Comparison of ENCODE assay signal across 8 cellular contexts in the genomic region with DNA sequence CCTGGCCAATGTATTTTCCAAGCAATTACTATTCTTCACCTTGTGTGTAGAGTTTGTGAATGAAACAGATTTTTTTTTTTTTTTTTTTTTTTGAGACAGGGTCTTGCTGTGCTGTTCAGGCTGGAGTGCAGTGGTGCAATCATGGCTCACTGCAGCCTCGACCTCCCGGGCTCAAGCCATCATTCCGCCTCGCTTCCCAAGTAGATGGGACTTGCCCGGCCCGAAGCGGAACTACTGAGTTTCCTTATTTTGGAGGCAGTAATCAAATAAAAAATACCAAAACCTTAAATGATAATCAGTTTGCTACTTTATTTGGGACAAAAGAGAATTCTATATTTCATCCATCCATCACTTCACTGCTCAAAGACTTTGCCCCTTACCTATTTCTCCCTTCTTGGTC. TPM values are rescaled to one million over a fixed set of nuclear protein-coding genes. Genes with fewer than 3 reads are reported as not detected.
DNase-seq lines count a peak whose midpoint lies in the region; ATAC-seq and TF ChIP-seq lines count a peak whose summit lies in the region.

No MANE protein-coding gene starts in this region.

- no peaks in the 10 kb centered on the region for H3F3A ChIP-seq in SK-N-SH (replicated peaks; ENCODE audit: insufficient read depth)
- H3F3A ChIP-seq in SU-DHL-6 (ENCODE audit: insufficient read depth): no peaks in the 10 kb centered on the region

- H3K27ac ChIP-seq in SK-N-SH (ENCODE audit: low read depth in 2 of 2, low read length in 1 of 2): no peak overlapping the region
- H3K27ac ChIP-seq in SU-DHL-6 (ENCODE audit: low read depth, low read length): no peak overlapping the region

- H3K79me2 ChIP-seq in SK-N-SH (ENCODE audit: insufficient read depth) (no peaks in the 10 kb centered on the region), SU-DHL-6 (ENCODE audit: insufficient read depth, low read length) (no peaks in the 10 kb centered on the region)

- no peaks in the 10 kb centered on the region for H3K9me3 Mint-ChIP-seq in stimulated activated effector memory CD8-positive, alpha-beta T cell treated with anti-CD3 and anti-CD28 coated beads, Interleukin-12 subunit alpha, Interleukin-12 subunit beta, amount 100 ng/mL, for 72 hours

- H3K9ac ChIP-seq in SK-N-SH (no peak overlapping the region), SU-DHL-6 (ENCODE audit: low read length) (peak overlapping the region; percentile 63; the same call in 1 of the 2 replicates)

- H3K4me3 ChIP-seq in SK-N-SH (ENCODE audit: low read depth in 2 of 2, low read length in 1 of 2) (peak overlapping the region; percentile 72 to 80; a peak in 2 of 4 replicates), SU-DHL-6 (ENCODE audit: insufficient read depth, low read length, poor library complexity, severe bottlenecking) (peak overlapping the region; percentile 71), iPS-11a (ENCODE audit: low read depth, low read length) (peak overlapping the region; percentile 76)

- no peak for TF ChIP-seq CTCF in SK-N-SH (IDR thresholded peaks at IDR 0.05)
- TF ChIP-seq CTCF in SU-DHL-6 (IDR thresholded peaks at IDR 0.05; ENCODE audit: insufficient read depth, low read length, poor library complexity, severe bottlenecking): no peak

- ATAC-seq in SK-N-SH treated with all-trans-retinoic acid at 6 μM for 48 hours (no peak), HG02884 (IDR thresholded peaks at IDR 0.05; ENCODE audit: unreplicated experiment) (no peak)
- no peak for ATAC-seq in stimulated activated effector memory CD8-positive, alpha-beta T cell treated with anti-CD3 and anti-CD28 coated beads, Interleukin-12 subunit alpha, Interleukin-12 subunit beta, amount 100 ng/mL, for 72 hours

- H2AFZ ChIP-seq in SK-N-SH (ENCODE audit: low read depth): peak overlapping the region; percentile 100
- H2AFZ ChIP-seq in SU-DHL-6 (ENCODE audit: low read depth, low read length, severe bottlenecking): peak overlapping the region; percentile 97

- H3K4me2 ChIP-seq in SK-N-SH: peak overlapping the region; percentile 73; the same call in 1 of the 2 replicates
- peak overlapping the region; percentile 89 for H3K4me2 ChIP-seq in SU-DHL-6 (ENCODE audit: low read depth, low read length, poor library complexity, severe bottlenecking)

- TF ChIP-seq EP300 in SK-N-SH (IDR thresholded peaks at IDR 0.05; ENCODE audit: borderline replicate concordance in 1 of 2, low read depth in 1 of 2, low read length in 1 of 2): no peak

- H3K9me2 ChIP-seq in SK-N-SH (no peaks in the 10 kb centered on the region), SU-DHL-6 (replicated peaks; ENCODE audit: insufficient read depth, low read length) (no peaks in the 10 kb centered on the region)

- no peaks in the 10 kb centered on the region; a peak in 1 of 4 replicates for H3K4me1 ChIP-seq in SK-N-SH (ENCODE audit: control insufficient read depth in 1 of 2, insufficient read depth in 2 of 2, low read depth in 1 of 2, low read length in 1 of 2)

- no peaks in the 10 kb centered on the region for H3K36me3 Mint-ChIP-seq in stimulated activated effector memory CD8-positive, alpha-beta T cell treated with anti-CD3 and anti-CD28 coated beads, Interleukin-12 subunit alpha, Interleukin-12 subunit beta, amount 100 ng/mL, for 72 hours

- H3K27me3 ChIP-seq in SK-N-SH (ENCODE audit: insufficient read depth) (no peaks in the 10 kb centered on the region), SU-DHL-6 (ENCODE audit: low read length) (no peaks in the 10 kb centered on the region)

- H3K4me1 Mint-ChIP-seq in stimulated activated effector memory CD8-positive, alpha-beta T cell treated with anti-CD3 and anti-CD28 coated beads, Interleukin-12 subunit alpha, Interleukin-12 subunit beta, amount 100 ng/mL, for 72 hours: peaks cover 6% of the 10 kb centered on the region

- peak overlapping the region; percentile 93 for H3K27ac Mint-ChIP-seq in stimulated activated effector memory CD8-positive, alpha-beta T cell treated with anti-CD3 and anti-CD28 coated beads, Interleukin-12 subunit alpha, Interleukin-12 subunit beta, amount 100 ng/mL, for 72 hours

- DNase-seq in SK-N-SH (no peak), hepatic stellate cell (ENCODE audit: low spot score) (no peak), dermis blood vessel endothelial cell (no peak)
- DNase-seq in stimulated activated effector memory CD8-positive, alpha-beta T cell treated with anti-CD3 and anti-CD28 coated beads, Interleukin-12 subunit alpha, Interleukin-12 subunit beta, amount 100 ng/mL, for 72 hours (ENCODE audit: low spot score in 2 of 2): no peak

- H3K36me3 ChIP-seq in SK-N-SH (replicated peaks in 1 of 2; ENCODE audit: control insufficient read depth in 1 of 2, insufficient read depth in 2 of 2, low read length in 1 of 2): no peaks in the 10 kb centered on the region
- H3K36me3 ChIP-seq in SU-DHL-6 (ENCODE audit: low read length): no peaks in the 10 kb centered on the region

- H3K9me3 ChIP-seq in SK-N-SH (no peaks in the 10 kb centered on the region), SU-DHL-6 (ENCODE audit: insufficient read depth, low read length) (no peaks in the 10 kb centered on the region)

- H3K4me3 Mint-ChIP-seq in stimulated activated effector memory CD8-positive, alpha-beta T cell treated with anti-CD3 and anti-CD28 coated beads, Interleukin-12 subunit alpha, Interleukin-12 subunit beta, amount 100 ng/mL, for 72 hours: peak overlapping the region; percentile 94

- no peak for TF ChIP-seq RAD21 in SK-N-SH (IDR thresholded peaks at IDR 0.05; ENCODE audit: low read length)

- POLR2A ChIA-PET in SK-N-SH (lab: Yijun Ruan, JAX): no interaction called here

- H4K20me1 ChIP-seq in SK-N-SH (ENCODE audit: insufficient read depth): no peaks in the 10 kb centered on the region
- no peaks in the 10 kb centered on the region for H4K20me1 ChIP-seq in SU-DHL-6 (ENCODE audit: low read depth, low read length)

- CTCF ChIA-PET in SK-N-SH (lab: Yijun Ruan, JAX): interaction anchor here (0.5 kb wide), 1 partner anchor 148 kb away, joined by 3 read pairs; no protein-coding TSS in a partner anchor

- 97% methylated on average over 7 of the region's 7 CpGs for WGBS in SK-N-SH (ENCODE audit: low lambda C conversion rate)

TF ChIP-seq in SK-N-SH, 30 proteins besides CTCF, POLR2A, EP300 and RAD21 (continues in another document):
- no peak for TF ChIP-seq FOXJ3 (CRISPR knock-in tag; IDR thresholded peaks at IDR 0.05)
- no peak for TF ChIP-seq MXI1 (IDR thresholded peaks at IDR 0.05; ENCODE audit: low read depth, low read length)
- TF ChIP-seq SMC3 (IDR thresholded peaks at IDR 0.05; ENCODE audit: low read depth, low read length): no peak
- no peak for TF ChIP-seq NRF1 (IDR thresholded peaks at IDR 0.05; ENCODE audit: low read depth, low read length)
- no peak for TF ChIP-seq SIN3A (IDR thresholded peaks at IDR 0.05; ENCODE audit: borderline replicate concordance, low read depth, low read length)
- no peak for TF ChIP-seq RXRA (IDR thresholded peaks at IDR 0.05; ENCODE audit: borderline replicate concordance, low read depth)
- TF ChIP-seq POLR2AphosphoS5 (IDR thresholded peaks at IDR 0.05; ENCODE audit: low read depth, low read length): no peak

TF ChIP-seq in SK-N-SH treated with all-trans-retinoic acid at 6 μM for 48 hours, 23 proteins besides CTCF, POLR2A, EP300 and RAD21 (continues in another document):
- TF ChIP-seq GLIS3 (CRISPR knock-in tag; IDR thresholded peaks at IDR 0.05): no peak
- TF ChIP-seq TCF4 (CRISPR knock-in tag; IDR thresholded peaks at IDR 0.05; ENCODE audit: borderline replicate concordance): no peak
- no peak for TF ChIP-seq CSDC2 (CRISPR knock-in tag; IDR thresholded peaks at IDR 0.05)
- TF ChIP-seq SNAI2 (CRISPR knock-in tag; IDR thresholded peaks at IDR 0.05): no peak
- TF ChIP-seq, protein P1, sequence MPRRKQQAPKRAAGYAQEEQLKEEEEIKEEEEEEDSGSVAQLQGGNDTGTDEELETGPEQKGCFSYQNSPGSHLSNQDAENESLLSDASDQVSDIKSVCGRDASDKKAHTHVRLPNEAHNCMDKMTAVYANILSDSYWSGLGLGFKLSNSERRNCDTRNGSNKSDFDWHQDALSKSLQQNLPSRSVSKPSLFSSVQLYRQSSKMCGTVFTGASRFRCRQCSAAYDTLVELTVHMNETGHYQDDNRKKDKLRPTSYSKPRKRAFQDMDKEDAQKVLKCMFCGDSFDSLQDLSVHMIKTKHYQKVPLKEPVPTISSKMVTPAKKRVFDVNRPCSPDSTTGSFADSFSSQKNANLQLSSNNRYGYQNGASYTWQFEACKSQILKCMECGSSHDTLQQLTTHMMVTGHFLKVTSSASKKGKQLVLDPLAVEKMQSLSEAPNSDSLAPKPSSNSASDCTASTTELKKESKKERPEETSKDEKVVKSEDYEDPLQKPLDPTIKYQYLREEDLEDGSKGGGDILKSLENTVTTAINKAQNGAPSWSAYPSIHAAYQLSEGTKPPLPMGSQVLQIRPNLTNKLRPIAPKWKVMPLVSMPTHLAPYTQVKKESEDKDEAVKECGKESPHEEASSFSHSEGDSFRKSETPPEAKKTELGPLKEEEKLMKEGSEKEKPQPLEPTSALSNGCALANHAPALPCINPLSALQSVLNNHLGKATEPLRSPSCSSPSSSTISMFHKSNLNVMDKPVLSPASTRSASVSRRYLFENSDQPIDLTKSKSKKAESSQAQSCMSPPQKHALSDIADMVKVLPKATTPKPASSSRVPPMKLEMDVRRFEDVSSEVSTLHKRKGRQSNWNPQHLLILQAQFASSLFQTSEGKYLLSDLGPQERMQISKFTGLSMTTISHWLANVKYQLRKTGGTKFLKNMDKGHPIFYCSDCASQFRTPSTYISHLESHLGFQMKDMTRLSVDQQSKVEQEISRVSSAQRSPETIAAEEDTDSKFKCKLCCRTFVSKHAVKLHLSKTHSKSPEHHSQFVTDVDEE (CRISPR knock-in tag; IDR thresholded peaks at IDR 0.05): no peak
- no peak for TF ChIP-seq PPARA (CRISPR knock-in tag; IDR thresholded peaks at IDR 0.05; ENCODE audit: borderline replicate concordance)

RNA-seq across cellular contexts. Expression of a gene that starts 0.7 kb away (rescaled TPM):
- 0.49 and 0.62 TPM in 2 replicates for polyA plus RNA-seq in SK-N-SH (2012; rRNA removed)
- polyA plus RNA-seq in SK-N-SH (2012; cell fraction: cytosol; rRNA removed): 0.62 and 0.68 TPM in 2 replicates
- 1.1 and 1.7 TPM in 2 replicates for polyA plus RNA-seq in SK-N-SH (2012; cell fraction: nucleus; rRNA removed)
- 2.7 and 6.1 TPM in 2 replicates for total RNA-seq in dermis blood vessel endothelial cell

RNA-seq across cellular contexts. Expression of a gene that starts 4.2 kb away (rescaled TPM):
- polyA plus RNA-seq in SK-N-SH (2012; rRNA removed): not detected in 2 replicates
- not detected in 2 replicates for polyA plus RNA-seq in SK-N-SH (2012; cell fraction: cytosol; rRNA removed)
- polyA plus RNA-seq in SK-N-SH (2012; cell fraction: nucleus; rRNA removed): not detected in 2 replicates
- not detected in 2 replicates for total RNA-seq in dermis blood vessel endothelial cell

RNA-seq across cellular contexts. Expression of a gene that starts 49.7 kb away (rescaled TPM):
- 0.30 and 0.31 TPM in 2 replicates for polyA plus RNA-seq in SK-N-SH (2012; rRNA removed)
- 0.20 and 0.36 TPM in 2 replicates for polyA plus RNA-seq in SK-N-SH (2012; cell fraction: cytosol; rRNA removed)
- polyA plus RNA-seq in SK-N-SH (2012; cell fraction: nucleus; rRNA removed): 0.08 and 0.12 TPM in 2 replicates
- total RNA-seq in dermis blood vessel endothelial cell: 8.9 and 13.4 TPM in 2 replicates
